ENCODE assay signal across 9 cellular contexts in the genomic region with DNA sequence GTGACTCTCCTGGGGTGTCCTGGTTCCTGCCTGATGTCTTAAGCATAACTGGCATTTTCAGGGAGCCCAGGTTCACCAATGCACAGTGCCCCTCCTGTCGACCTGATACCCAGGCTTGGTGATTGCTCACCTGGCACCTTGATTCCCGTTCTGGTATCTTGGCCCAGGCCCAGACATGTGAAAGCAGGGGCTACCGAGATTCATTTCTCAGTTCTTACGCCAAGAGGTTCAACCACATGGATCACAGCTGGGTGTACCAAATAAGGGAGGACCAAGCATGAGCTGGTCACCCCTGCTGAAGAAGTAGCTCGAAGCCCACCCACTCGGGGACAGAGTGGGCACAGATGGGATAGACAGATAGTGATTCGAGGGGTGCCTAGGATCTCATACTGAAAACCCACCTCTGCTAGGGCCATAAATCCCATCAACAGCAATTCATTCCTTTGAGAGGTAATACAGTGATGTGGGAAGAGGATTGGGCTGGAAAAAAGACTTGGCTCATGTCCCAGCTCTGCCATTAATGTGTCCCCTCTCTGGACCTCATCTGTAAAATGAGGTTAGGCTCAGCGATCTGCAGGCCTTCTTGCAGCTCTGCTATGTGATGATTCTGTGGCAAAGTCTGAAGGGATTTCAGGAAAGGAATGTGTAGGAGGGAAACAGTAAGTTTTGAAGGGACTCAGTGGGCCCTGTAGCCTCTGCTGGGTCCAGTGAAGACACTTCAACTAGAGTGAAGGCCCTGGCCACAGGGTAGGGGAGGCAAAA. TPM values are rescaled to one million over a fixed set of nuclear protein-coding genes. Genes with fewer than 3 reads are reported as not detected.
DNase-seq lines count a peak whose midpoint lies in the region; ATAC-seq and TF ChIP-seq lines count a peak whose summit lies in the region.
"Had no signal": no experiment of that assay in that cellular context is flagged by ENCODE, and none has a peak within 500 bp of the region (broad histone marks: within the 10 kb centered on the region; RNA-seq: fewer than 3 reads in every experiment).

No MANE protein-coding gene starts in this region.

- H3K4me1 Mint-ChIP-seq in activated T-cell treated with anti-CD3 and anti-CD28 coated beads, Interleukin-2, amount 50 U/mL, for 72 hours (ENCODE audit: low read depth), result peaks cover 14% of the 10 kb centered on the region

- no peak overlapping the region for H3K4me3 Mint-ChIP-seq in activated T-cell treated with anti-CD3 and anti-CD28 coated beads, Interleukin-2, amount 50 U/mL, for 72 hours

- intact Hi-C loops in adrenal gland (cut with DNase I), result no loop called here
- intact Hi-C loops in spleen (cut with DNase I; ENCODE audit: low total_unique reads), result no loop called here

- H3K36me3 ChIP-seq in HUES6 (ENCODE audit: control insufficient read depth, insufficient read depth, low read length), result peaks cover 7% of the 10 kb centered on the region; the same call in 1 of the 2 replicates
- no peaks in the 10 kb centered on the region for H3K36me3 ChIP-seq in adrenal gland (replicated peaks in 1 of 2)
- H3K36me3 ChIP-seq in spleen, result no peaks in the 10 kb centered on the region

- H3K27ac ChIP-seq in HUES6 (ENCODE audit: low read depth, low read length), result no peak overlapping the region
- H3K27ac ChIP-seq in adrenal gland, result peak overlapping the region; percentile 81 to 98 (median 97)
- peak overlapping the region; percentile 39 to 90 (median 85) for H3K27ac ChIP-seq in spleen

- no peak for TF ChIP-seq POLR2A in adrenal gland (IDR thresholded peaks at IDR 0.05)
- TF ChIP-seq POLR2A in spleen (IDR thresholded peaks at IDR 0.05), result no peak

- H3K9me3 Mint-ChIP-seq in activated T-cell treated with anti-CD3 and anti-CD28 coated beads, Interleukin-2, amount 50 U/mL, for 72 hours, result no peaks in the 10 kb centered on the region

- peaks cover 48% of the 10 kb centered on the region for H3K4me1 ChIP-seq in HUES6 (ENCODE audit: control insufficient read depth, insufficient read depth, low read length)
- peaks cover 62 to 69% of the 10 kb centered on the region in 2 donors for H3K4me1 ChIP-seq in adrenal gland (replicated peaks in 1 of 2)
- H3K4me1 ChIP-seq in spleen, result peaks cover 35 to 84% (median 73%) of the 10 kb centered on the region in 6 donors

- H3K27me3 ChIP-seq in HUES6 (ENCODE audit: control insufficient read depth, insufficient read depth, low read length) (no peaks in the 10 kb centered on the region), adrenal gland (no peaks in the 10 kb centered on the region), spleen (replicated peaks in 1 of 7) (peaks cover 0 to 15% (median 0%) of the 10 kb centered on the region in 7 donors)

- H3K9ac ChIP-seq in HUES6 (ENCODE audit: low read length), result peak overlapping the region; percentile 16

- TF ChIP-seq CTCF in adrenal gland (IDR thresholded peaks at IDR 0.05), result no peak
- no peak for TF ChIP-seq CTCF in spleen (IDR thresholded peaks at IDR 0.05 in 8 of 11, conservative IDR thresholded peaks at IDR 0.05 in 3 of 11)

- H3K36me3 Mint-ChIP-seq in activated T-cell treated with anti-CD3 and anti-CD28 coated beads, Interleukin-2, amount 50 U/mL, for 72 hours (ENCODE audit: insufficient read depth in 2 of 2), result no peaks in the 10 kb centered on the region

- DNase-seq in adrenal gland (peak in 1 of 7 donors; percentile 41), left kidney (ENCODE audit: low read depth, low spot score) (peak; percentile 49), spleen (no peak), T-helper 1 cell (no peak)
- no peak for DNase-seq in activated T-cell treated with anti-CD3 and anti-CD28 coated beads, Interleukin-2, amount 50 U/mL, for 72 hours
- no peak for DNase-seq in central memory CD4-positive, alpha-beta T cell
- DNase-seq: NCI-H1930 had no signal

- no peak for ATAC-seq in activated T-cell treated with anti-CD3 and anti-CD28 coated beads, Interleukin-2, amount 50 U/mL, for 72 hours (replicated peaks in 1 of 2)
- no peak for ATAC-seq in GM21381 (IDR thresholded peaks at IDR 0.05; ENCODE audit: unreplicated experiment)

- 49 to 61% (median 60%) methylated on average over 3 to 8 of the region's 8 CpGs for WGBS in adrenal gland, 4 donors
- WGBS in spleen, 5 donors, result 76 to 89% (median 83%) methylated on average over 8 of the region's 8 CpGs

- H3K27ac Mint-ChIP-seq in activated T-cell treated with anti-CD3 and anti-CD28 coated beads, Interleukin-2, amount 50 U/mL, for 72 hours, result no peak overlapping the region

- H3K4me3 ChIP-seq in HUES6 (ENCODE audit: low read depth, low read length) (no peak overlapping the region), adrenal gland (peak overlapping the region in 1 of 4 donors; percentile 93), spleen (peak overlapping the region in 1 of 8 donors; percentile 85)

- H3K9me3 ChIP-seq in HUES6 (ENCODE audit: control insufficient read depth, insufficient read depth, low read depth, low read length) (no peaks in the 10 kb centered on the region), adrenal gland (replicated peaks in 1 of 3) (no peaks in the 10 kb centered on the region), spleen (no peaks in the 10 kb centered on the region)

- H3K27me3 Mint-ChIP-seq in activated T-cell treated with anti-CD3 and anti-CD28 coated beads, Interleukin-2, amount 50 U/mL, for 72 hours (ENCODE audit: low read depth), result no peaks in the 10 kb centered on the region

RNA-seq across cellular contexts. Expression of a gene that starts 2.7 kb away (rescaled TPM):
- total RNA-seq in adrenal gland (1,000 to 10,000 TPM; 1,400 to 3,548 (median 1,755) TPM), spleen (10 to 100 TPM; 30.1 to 92.8 (median 81.4) TPM)
- polyA plus RNA-seq in adrenal gland (1,000 to 10,000 TPM in 1 of 3 donors, 100 to 1,000 TPM in 2; 337 to 1,831 (median 896) TPM), spleen (10 to 100 TPM in 2 of 3 donors, 1 to 10 TPM in 1; 3.9 to 12.2 (median 10.7) TPM)
- 1 to 10 TPM; 2.6 to 3.8 TPM for total RNA-seq in activated T-cell treated with anti-CD3 and anti-CD28 coated beads, Interleukin-2, amount 50 U/mL, for 72 hours

RNA-seq across cellular contexts. Expression of a gene that starts 35.0 kb away (rescaled TPM):
- total RNA-seq in adrenal gland (100 to 1,000 TPM; 197 to 429 (median 293) TPM), spleen (100 to 1,000 TPM; 145 to 229 (median 159) TPM)
- polyA plus RNA-seq in adrenal gland (100 to 1,000 TPM; 144 to 521 (median 178) TPM), spleen (100 to 1,000 TPM; 167 to 269 (median 210) TPM)
- 100 to 1,000 TPM; 217 to 239 TPM for total RNA-seq in activated T-cell treated with anti-CD3 and anti-CD28 coated beads, Interleukin-2, amount 50 U/mL, for 72 hours

Comparison
In these comparisons a context has a peak if more than half of its experiments do, and no peak if none do; other contexts are left out.
1. RNA of a gene that starts 2.7 kb away (total RNA-seq): 1,400 to 3,548 TPM in adrenal gland; 30.1 to 92.8 TPM in spleen and 2.6 to 3.8 TPM in activated T-cell treated with anti-CD3 and anti-CD28 coated beads, Interleukin-2, amount 50 U/mL, for 72 hours; every median in the first group is over 10 times any median in the second.